17 cellular contexts compared by ENCODE assay signal in genomic region chr12:93595336-93595735, GRCh38. TPM values are rescaled to one million over a fixed set of nuclear protein-coding genes. Genes with fewer than 3 reads are reported as not detected.
DNase-seq lines count a peak whose midpoint lies in the region; ATAC-seq and TF ChIP-seq lines count a peak whose summit lies in the region.
"Had no signal": no experiment of that assay in that cellular context is flagged by ENCODE, and none has a peak within 500 bp of the region (broad histone marks: within the 10 kb centered on the region; RNA-seq: fewer than 3 reads in every experiment).

No MANE protein-coding gene starts in this region.

- no peak for DNase-seq in heart right ventricle
- DNase-seq in left ventricle myocardium superior: no peak
- DNase-seq in ascending aorta (ENCODE audit: low spot score in 2 of 2): no peak
- no peak for DNase-seq in GM19240 (ENCODE audit: insufficient read length, low spot score)
- DNase-seq: activated CD8-positive, alpha-beta memory T cell treated with anti-CD3 and anti-CD28 coated beads, Interleukin-2, amount 50 U/mL, for 4 hours; activated naive CD4-positive, alpha-beta T cell treated with anti-CD3 and anti-CD28 coated beads, Interleukin-2, amount 10 ng/mL, durations not matched to agents 7 days and 5 days; effector CD8-positive, alpha-beta T cell; GF-D8; immature natural killer cell; NCI-H226; stimulated activated CD4-positive, alpha-beta T cell treated with anti-CD3 and anti-CD28 coated beads, Interleukin-1b, Interleukin-23, amount 100 ng/mL, for 48 hours; T-helper 1 cell had no signal

- no peaks in the 10 kb centered on the region for H3K9me3 Mint-ChIP-seq in stimulated activated memory B cell treated with anti-CD40 and anti-IgM and Interleukin-4, amounts not matched to agents 10 μg/mL and 1 μg/mL and 100 μg/mL, for 72 hours
- H3K9me3 Mint-ChIP-seq: activated naive CD4-positive, alpha-beta T cell treated with anti-CD3 and anti-CD28 coated beads, Interleukin-2, amount 10 ng/mL, durations not matched to agents 7 days and 5 days; immature natural killer cell had no signal

- peaks cover 40% of the 10 kb centered on the region for H3K27me3 Mint-ChIP-seq in stimulated activated memory B cell treated with anti-CD40 and anti-IgM and Interleukin-4, amounts not matched to agents 10 μg/mL and 1 μg/mL and 100 μg/mL, for 72 hours

- no peak overlapping the region for H3K27ac Mint-ChIP-seq in stimulated activated memory B cell treated with anti-CD40 and anti-IgM and Interleukin-4, amounts not matched to agents 10 μg/mL and 1 μg/mL and 100 μg/mL, for 72 hours
- H3K27ac Mint-ChIP-seq: activated naive CD4-positive, alpha-beta T cell treated with anti-CD3 and anti-CD28 coated beads, Interleukin-2, amount 10 ng/mL, durations not matched to agents 7 days and 5 days; immature natural killer cell had no signal

- H3K36me3 ChIP-seq in heart right ventricle (no peaks in the 10 kb centered on the region), ascending aorta (no peaks in the 10 kb centered on the region), muscle layer of colon (ENCODE audit: insufficient read depth, low read length) (no peaks in the 10 kb centered on the region), urinary bladder (ENCODE audit: insufficient read depth) (no peaks in the 10 kb centered on the region)

- peaks cover 12% of the 10 kb centered on the region for H3K4me1 Mint-ChIP-seq in stimulated activated memory B cell treated with anti-CD40 and anti-IgM and Interleukin-4, amounts not matched to agents 10 μg/mL and 1 μg/mL and 100 μg/mL, for 72 hours

- H3K27me3 ChIP-seq in heart right ventricle: peaks cover 0 to 30% (median 0%) of the 10 kb centered on the region in 7 donors
- H3K27me3 ChIP-seq in ascending aorta: no peaks in the 10 kb centered on the region
- H3K27me3 ChIP-seq in muscle layer of colon (ENCODE audit: control insufficient read depth in 1 of 2, insufficient read depth in 2 of 2, low read length in 2 of 2): no peaks in the 10 kb centered on the region

- H3K4me3 ChIP-seq in heart right ventricle: peak overlapping the region in 8 of 10 donors; percentile 5 to 63 (median 39)
- H3K4me3 ChIP-seq in ascending aorta: peak overlapping the region; percentile 33
- H3K4me3 ChIP-seq in muscle layer of colon (ENCODE audit: low read depth in 1 of 2, low read length in 2 of 2): no peak overlapping the region
- no peak overlapping the region for H3K4me3 ChIP-seq in urinary bladder (ENCODE audit: low read depth, low read length)

- 45 to 72% methylated on average over 4 of the region's 4 CpGs for WGBS in heart right ventricle, 2 donors
- WGBS in urinary bladder: 68% methylated on average over 4 of the region's 4 CpGs

- ATAC-seq in heart right ventricle: no peak
- no peak for ATAC-seq in left ventricle myocardium superior
- no peak for ATAC-seq in stimulated activated memory B cell treated with anti-CD40 and anti-IgM and Interleukin-4, amounts not matched to agents 10 μg/mL and 1 μg/mL and 100 μg/mL, for 72 hours
- ATAC-seq in HG03095 (IDR thresholded peaks at IDR 0.05; ENCODE audit: unreplicated experiment): no peak
- ATAC-seq: activated CD4-positive, CD25-positive, alpha-beta regulatory T cell treated with anti-CD3 and anti-CD28 coated beads, Interleukin-2, amount 50 U/mL, for 24 hours had no signal

- H3K27ac ChIP-seq in heart right ventricle (peak overlapping the region; percentile 47 to 95 (median 88)), ascending aorta (peak overlapping the region in 1 of 2 donors; percentile 39), muscle layer of colon (ENCODE audit: low read depth, low read length) (no peak overlapping the region), urinary bladder (ENCODE audit: low read depth) (peak overlapping the region; percentile 38)

- H3K9me3 ChIP-seq in heart right ventricle (no peaks in the 10 kb centered on the region), ascending aorta (no peaks in the 10 kb centered on the region), muscle layer of colon (ENCODE audit: low read length) (no peaks in the 10 kb centered on the region)

- no peak for TF ChIP-seq CTCF in heart right ventricle (IDR thresholded peaks at IDR 0.05)
- no peak for TF ChIP-seq CTCF in ascending aorta (IDR thresholded peaks at IDR 0.05)

- peaks cover 0 to 59% (median 37%) of the 10 kb centered on the region in 9 donors for H3K4me1 ChIP-seq in heart right ventricle
- peaks cover 0 to 4% of the 10 kb centered on the region in 2 donors for H3K4me1 ChIP-seq in ascending aorta
- H3K4me1 ChIP-seq in muscle layer of colon (ENCODE audit: insufficient read depth, low read length): peaks cover 9% of the 10 kb centered on the region
- H3K4me1 ChIP-seq in urinary bladder (ENCODE audit: insufficient read depth): no peaks in the 10 kb centered on the region

- H3K4me3 Mint-ChIP-seq in stimulated activated memory B cell treated with anti-CD40 and anti-IgM and Interleukin-4, amounts not matched to agents 10 μg/mL and 1 μg/mL and 100 μg/mL, for 72 hours: no peak overlapping the region
- H3K4me3 Mint-ChIP-seq: activated naive CD4-positive, alpha-beta T cell treated with anti-CD3 and anti-CD28 coated beads, Interleukin-2, amount 10 ng/mL, durations not matched to agents 7 days and 5 days; immature natural killer cell had no signal

- H3K9ac ChIP-seq in muscle layer of colon (ENCODE audit: low read length): peak overlapping the region; percentile 55

- H3K36me3 Mint-ChIP-seq in stimulated activated memory B cell treated with anti-CD40 and anti-IgM and Interleukin-4, amounts not matched to agents 10 μg/mL and 1 μg/mL and 100 μg/mL, for 72 hours: no peaks in the 10 kb centered on the region
- H3K36me3 Mint-ChIP-seq: immature natural killer cell had no signal

- intact Hi-C loops in heart right ventricle (cut with DNase I) (loop anchor here in 2 of 10 donors (2.0 to 5.0 kb wide), 2 partner anchors 82 to 145 kb away; partner anchors contain the start of gene CRADD (in 1 of the 2)), left ventricle myocardium superior (cut with micrococcal nuclease) (no loop called here), ascending aorta (cut with DNase I) (no loop called here)

RNA-seq across cellular contexts. Expression of gene SOCS2, which starts 22.9 kb away (rescaled TPM):
- total RNA-seq in heart right ventricle (10 to 100 TPM in 9 of 10 donors, 1 to 10 TPM in 1; 8.6 to 35.1 (median 18.3) TPM), left ventricle myocardium superior (9.0 TPM), ascending aorta (95.8 TPM), urinary bladder (57.7 TPM)
- polyA plus RNA-seq in heart right ventricle (10 to 100 TPM; 14.9 to 19.5 TPM), urinary bladder (67.9 TPM)

Comparison
In these comparisons a context has a peak if more than half of its experiments do, and no peak if none do; other contexts are left out.
1. H3K4me3 ChIP-seq: peak in heart right ventricle (8 of 10) and ascending aorta (2 of 2); none in muscle layer of colon (0 of 2) and urinary bladder (single experiment).